In genomic region chr16:2520097-2520783, GRCh38 we compare ENCODE assay signal across 1 cellular context.
TF ChIP-seq lines count a peak whose summit lies in the region.

A gene with protein sequence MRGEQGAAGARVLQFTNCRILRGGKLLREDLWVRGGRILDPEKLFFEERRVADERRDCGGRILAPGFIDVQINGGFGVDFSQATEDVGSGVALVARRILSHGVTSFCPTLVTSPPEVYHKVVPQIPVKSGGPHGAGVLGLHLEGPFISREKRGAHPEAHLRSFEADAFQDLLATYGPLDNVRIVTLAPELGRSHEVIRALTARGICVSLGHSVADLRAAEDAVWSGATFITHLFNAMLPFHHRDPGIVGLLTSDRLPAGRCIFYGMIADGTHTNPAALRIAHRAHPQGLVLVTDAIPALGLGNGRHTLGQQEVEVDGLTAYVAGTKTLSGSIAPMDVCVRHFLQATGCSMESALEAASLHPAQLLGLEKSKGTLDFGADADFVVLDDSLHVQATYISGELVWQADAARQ (plus strand): TSS chr16:2520371. CDS start chr16:2520459, 88 bp downstream.

TF ChIP-seq in WTC11, 78 proteins besides CTCF, POLR2A, EP300 and RAD21 (continued from another document):
- TF ChIP-seq FOXP4 (CRISPR knock-in tag; IDR thresholded peaks at IDR 0.05) (peak; percentile 65; the same call in 1 of the 2 replicates), FOXJ3 (CRISPR knock-in tag; IDR thresholded peaks at IDR 0.05; ENCODE audit: borderline replicate concordance) (no peak), ESRRA (CRISPR knock-in tag; IDR thresholded peaks at IDR 0.05; ENCODE audit: borderline replicate concordance) (no peak), NFYB (CRISPR knock-in tag; conservative IDR thresholded peaks at IDR 0.05; ENCODE audit: low read depth) (no peak), NR1H2 (CRISPR knock-in tag; IDR thresholded peaks at IDR 0.05) (no peak), CREB1 (CRISPR knock-in tag; IDR thresholded peaks at IDR 0.05) (no peak), ZMAT4 (CRISPR knock-in tag; IDR thresholded peaks at IDR 0.05) (no peak), ZNF263 (CRISPR knock-in tag; IDR thresholded peaks at IDR 0.05; ENCODE audit: low read depth) (no peak), PREB (CRISPR knock-in tag; IDR thresholded peaks at IDR 0.05; ENCODE audit: borderline replicate concordance) (no peak), IRF2 (CRISPR knock-in tag; IDR thresholded peaks at IDR 0.05; ENCODE audit: borderline replicate concordance, low read depth) (no peak), MXD4 (CRISPR knock-in tag; IDR thresholded peaks at IDR 0.05; ENCODE audit: borderline replicate concordance) (no peak), TCF7 (CRISPR knock-in tag; IDR thresholded peaks at IDR 0.05; ENCODE audit: low read depth) (no peak; the same call in 1 of the 2 replicates), GTF2I (CRISPR knock-in tag; conservative IDR thresholded peaks at IDR 0.05) (no peak), ZNF423 (CRISPR knock-in tag; IDR thresholded peaks at IDR 0.05) (no peak), CREM (CRISPR knock-in tag; IDR thresholded peaks at IDR 0.05) (no peak), JUN (CRISPR knock-in tag; IDR thresholded peaks at IDR 0.05) (no peak), FOXK1 (CRISPR knock-in tag; IDR thresholded peaks at IDR 0.05) (peak; percentile 93), ZNF416 (CRISPR knock-in tag; IDR thresholded peaks at IDR 0.05) (peak; percentile 95), ZNF396 (CRISPR knock-in tag; IDR thresholded peaks at IDR 0.05; ENCODE audit: borderline replicate concordance) (no peak), SOX15 (CRISPR knock-in tag; IDR thresholded peaks at IDR 0.05) (no peak)
- TF ChIP-seq, protein P1, sequence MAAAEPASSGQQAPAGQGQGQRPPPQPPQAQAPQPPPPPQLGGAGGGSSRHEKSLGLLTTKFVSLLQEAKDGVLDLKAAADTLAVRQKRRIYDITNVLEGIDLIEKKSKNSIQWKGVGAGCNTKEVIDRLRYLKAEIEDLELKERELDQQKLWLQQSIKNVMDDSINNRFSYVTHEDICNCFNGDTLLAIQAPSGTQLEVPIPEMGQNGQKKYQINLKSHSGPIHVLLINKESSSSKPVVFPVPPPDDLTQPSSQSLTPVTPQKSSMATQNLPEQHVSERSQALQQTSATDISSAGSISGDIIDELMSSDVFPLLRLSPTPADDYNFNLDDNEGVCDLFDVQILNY (CRISPR knock-in tag; IDR thresholded peaks at IDR 0.05) = 0 out of 2 replicates have a peak, but pooled peaks have one; percentile 33
- TF ChIP-seq, protein P2, sequence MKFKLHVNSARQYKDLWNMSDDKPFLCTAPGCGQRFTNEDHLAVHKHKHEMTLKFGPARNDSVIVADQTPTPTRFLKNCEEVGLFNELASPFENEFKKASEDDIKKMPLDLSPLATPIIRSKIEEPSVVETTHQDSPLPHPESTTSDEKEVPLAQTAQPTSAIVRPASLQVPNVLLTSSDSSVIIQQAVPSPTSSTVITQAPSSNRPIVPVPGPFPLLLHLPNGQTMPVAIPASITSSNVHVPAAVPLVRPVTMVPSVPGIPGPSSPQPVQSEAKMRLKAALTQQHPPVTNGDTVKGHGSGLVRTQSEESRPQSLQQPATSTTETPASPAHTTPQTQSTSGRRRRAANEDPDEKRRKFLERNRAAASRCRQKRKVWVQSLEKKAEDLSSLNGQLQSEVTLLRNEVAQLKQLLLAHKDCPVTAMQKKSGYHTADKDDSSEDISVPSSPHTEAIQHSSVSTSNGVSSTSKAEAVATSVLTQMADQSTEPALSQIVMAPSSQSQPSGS (CRISPR knock-in tag; IDR thresholded peaks at IDR 0.05; ENCODE audit: borderline replicate concordance, low read depth) = no peak
- TF ChIP-seq, protein P3, sequence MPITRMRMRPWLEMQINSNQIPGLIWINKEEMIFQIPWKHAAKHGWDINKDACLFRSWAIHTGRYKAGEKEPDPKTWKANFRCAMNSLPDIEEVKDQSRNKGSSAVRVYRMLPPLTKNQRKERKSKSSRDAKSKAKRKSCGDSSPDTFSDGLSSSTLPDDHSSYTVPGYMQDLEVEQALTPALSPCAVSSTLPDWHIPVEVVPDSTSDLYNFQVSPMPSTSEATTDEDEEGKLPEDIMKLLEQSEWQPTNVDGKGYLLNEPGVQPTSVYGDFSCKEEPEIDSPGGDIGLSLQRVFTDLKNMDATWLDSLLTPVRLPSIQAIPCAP (CRISPR knock-in tag; IDR thresholded peaks at IDR 0.05) = peak; percentile 72; the same call in 1 of the 2 replicates
- TF ChIP-seq, protein P4, sequence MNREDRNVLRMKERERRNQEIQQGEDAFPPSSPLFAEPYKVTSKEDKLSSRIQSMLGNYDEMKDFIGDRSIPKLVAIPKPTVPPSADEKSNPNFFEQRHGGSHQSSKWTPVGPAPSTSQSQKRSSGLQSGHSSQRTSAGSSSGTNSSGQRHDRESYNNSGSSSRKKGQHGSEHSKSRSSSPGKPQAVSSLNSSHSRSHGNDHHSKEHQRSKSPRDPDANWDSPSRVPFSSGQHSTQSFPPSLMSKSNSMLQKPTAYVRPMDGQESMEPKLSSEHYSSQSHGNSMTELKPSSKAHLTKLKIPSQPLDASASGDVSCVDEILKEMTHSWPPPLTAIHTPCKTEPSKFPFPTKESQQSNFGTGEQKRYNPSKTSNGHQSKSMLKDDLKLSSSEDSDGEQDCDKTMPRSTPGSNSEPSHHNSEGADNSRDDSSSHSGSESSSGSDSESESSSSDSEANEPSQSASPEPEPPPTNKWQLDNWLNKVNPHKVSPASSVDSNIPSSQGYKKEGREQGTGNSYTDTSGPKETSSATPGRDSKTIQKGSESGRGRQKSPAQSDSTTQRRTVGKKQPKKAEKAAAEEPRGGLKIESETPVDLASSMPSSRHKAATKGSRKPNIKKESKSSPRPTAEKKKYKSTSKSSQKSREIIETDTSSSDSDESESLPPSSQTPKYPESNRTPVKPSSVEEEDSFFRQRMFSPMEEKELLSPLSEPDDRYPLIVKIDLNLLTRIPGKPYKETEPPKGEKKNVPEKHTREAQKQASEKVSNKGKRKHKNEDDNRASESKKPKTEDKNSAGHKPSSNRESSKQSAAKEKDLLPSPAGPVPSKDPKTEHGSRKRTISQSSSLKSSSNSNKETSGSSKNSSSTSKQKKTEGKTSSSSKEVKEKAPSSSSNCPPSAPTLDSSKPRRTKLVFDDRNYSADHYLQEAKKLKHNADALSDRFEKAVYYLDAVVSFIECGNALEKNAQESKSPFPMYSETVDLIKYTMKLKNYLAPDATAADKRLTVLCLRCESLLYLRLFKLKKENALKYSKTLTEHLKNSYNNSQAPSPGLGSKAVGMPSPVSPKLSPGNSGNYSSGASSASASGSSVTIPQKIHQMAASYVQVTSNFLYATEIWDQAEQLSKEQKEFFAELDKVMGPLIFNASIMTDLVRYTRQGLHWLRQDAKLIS (CRISPR knock-in tag; IDR thresholded peaks at IDR 0.05; ENCODE audit: borderline replicate concordance) = no peak
- TF ChIP-seq, protein P5, sequence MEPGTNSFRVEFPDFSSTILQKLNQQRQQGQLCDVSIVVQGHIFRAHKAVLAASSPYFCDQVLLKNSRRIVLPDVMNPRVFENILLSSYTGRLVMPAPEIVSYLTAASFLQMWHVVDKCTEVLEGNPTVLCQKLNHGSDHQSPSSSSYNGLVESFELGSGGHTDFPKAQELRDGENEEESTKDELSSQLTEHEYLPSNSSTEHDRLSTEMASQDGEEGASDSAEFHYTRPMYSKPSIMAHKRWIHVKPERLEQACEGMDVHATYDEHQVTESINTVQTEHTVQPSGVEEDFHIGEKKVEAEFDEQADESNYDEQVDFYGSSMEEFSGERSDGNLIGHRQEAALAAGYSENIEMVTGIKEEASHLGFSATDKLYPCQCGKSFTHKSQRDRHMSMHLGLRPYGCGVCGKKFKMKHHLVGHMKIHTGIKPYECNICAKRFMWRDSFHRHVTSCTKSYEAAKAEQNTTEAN (CRISPR knock-in tag; IDR thresholded peaks at IDR 0.05) = 0 out of 2 replicates have a peak, but pooled peaks have one; percentile 40
- TF ChIP-seq, protein P6, sequence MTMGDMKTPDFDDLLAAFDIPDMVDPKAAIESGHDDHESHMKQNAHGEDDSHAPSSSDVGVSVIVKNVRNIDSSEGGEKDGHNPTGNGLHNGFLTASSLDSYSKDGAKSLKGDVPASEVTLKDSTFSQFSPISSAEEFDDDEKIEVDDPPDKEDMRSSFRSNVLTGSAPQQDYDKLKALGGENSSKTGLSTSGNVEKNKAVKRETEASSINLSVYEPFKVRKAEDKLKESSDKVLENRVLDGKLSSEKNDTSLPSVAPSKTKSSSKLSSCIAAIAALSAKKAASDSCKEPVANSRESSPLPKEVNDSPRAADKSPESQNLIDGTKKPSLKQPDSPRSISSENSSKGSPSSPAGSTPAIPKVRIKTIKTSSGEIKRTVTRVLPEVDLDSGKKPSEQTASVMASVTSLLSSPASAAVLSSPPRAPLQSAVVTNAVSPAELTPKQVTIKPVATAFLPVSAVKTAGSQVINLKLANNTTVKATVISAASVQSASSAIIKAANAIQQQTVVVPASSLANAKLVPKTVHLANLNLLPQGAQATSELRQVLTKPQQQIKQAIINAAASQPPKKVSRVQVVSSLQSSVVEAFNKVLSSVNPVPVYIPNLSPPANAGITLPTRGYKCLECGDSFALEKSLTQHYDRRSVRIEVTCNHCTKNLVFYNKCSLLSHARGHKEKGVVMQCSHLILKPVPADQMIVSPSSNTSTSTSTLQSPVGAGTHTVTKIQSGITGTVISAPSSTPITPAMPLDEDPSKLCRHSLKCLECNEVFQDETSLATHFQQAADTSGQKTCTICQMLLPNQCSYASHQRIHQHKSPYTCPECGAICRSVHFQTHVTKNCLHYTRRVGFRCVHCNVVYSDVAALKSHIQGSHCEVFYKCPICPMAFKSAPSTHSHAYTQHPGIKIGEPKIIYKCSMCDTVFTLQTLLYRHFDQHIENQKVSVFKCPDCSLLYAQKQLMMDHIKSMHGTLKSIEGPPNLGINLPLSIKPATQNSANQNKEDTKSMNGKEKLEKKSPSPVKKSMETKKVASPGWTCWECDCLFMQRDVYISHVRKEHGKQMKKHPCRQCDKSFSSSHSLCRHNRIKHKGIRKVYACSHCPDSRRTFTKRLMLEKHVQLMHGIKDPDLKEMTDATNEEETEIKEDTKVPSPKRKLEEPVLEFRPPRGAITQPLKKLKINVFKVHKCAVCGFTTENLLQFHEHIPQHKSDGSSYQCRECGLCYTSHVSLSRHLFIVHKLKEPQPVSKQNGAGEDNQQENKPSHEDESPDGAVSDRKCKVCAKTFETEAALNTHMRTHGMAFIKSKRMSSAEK (CRISPR knock-in tag; IDR thresholded peaks at IDR 0.05; ENCODE audit: borderline replicate concordance) = no peak
- TF ChIP-seq, protein P7, sequence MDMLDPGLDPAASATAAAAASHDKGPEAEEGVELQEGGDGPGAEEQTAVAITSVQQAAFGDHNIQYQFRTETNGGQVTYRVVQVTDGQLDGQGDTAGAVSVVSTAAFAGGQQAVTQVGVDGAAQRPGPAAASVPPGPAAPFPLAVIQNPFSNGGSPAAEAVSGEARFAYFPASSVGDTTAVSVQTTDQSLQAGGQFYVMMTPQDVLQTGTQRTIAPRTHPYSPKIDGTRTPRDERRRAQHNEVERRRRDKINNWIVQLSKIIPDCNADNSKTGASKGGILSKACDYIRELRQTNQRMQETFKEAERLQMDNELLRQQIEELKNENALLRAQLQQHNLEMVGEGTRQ (CRISPR knock-in tag; IDR thresholded peaks at IDR 0.05) = peak; percentile 97
- TF ChIP-seq, protein P8, sequence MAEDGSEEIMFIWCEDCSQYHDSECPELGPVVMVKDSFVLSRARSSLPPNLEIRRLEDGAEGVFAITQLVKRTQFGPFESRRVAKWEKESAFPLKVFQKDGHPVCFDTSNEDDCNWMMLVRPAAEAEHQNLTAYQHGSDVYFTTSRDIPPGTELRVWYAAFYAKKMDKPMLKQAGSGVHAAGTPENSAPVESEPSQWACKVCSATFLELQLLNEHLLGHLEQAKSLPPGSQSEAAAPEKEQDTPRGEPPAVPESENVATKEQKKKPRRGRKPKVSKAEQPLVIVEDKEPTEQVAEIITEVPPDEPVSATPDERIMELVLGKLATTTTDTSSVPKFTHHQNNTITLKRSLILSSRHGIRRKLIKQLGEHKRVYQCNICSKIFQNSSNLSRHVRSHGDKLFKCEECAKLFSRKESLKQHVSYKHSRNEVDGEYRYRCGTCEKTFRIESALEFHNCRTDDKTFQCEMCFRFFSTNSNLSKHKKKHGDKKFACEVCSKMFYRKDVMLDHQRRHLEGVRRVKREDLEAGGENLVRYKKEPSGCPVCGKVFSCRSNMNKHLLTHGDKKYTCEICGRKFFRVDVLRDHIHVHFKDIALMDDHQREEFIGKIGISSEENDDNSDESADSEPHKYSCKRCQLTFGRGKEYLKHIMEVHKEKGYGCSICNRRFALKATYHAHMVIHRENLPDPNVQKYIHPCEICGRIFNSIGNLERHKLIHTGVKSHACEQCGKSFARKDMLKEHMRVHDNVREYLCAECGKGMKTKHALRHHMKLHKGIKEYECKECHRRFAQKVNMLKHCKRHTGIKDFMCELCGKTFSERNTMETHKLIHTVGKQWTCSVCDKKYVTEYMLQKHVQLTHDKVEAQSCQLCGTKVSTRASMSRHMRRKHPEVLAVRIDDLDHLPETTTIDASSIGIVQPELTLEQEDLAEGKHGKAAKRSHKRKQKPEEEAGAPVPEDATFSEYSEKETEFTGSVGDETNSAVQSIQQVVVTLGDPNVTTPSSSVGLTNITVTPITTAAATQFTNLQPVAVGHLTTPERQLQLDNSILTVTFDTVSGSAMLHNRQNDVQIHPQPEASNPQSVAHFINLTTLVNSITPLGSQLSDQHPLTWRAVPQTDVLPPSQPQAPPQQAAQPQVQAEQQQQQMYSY (CRISPR knock-in tag; IDR thresholded peaks at IDR 0.05) = no peak
